In genomic region chr4:147782087-147782781, GRCh38 we compare ENCODE assay signal across 1 cellular context.
TF ChIP-seq lines count a peak whose summit lies in the region.

No MANE protein-coding gene starts in this region.

TF ChIP-seq in HEK293, 187 proteins besides CTCF, POLR2A, EP300 and RAD21 (continued from another document and continues in another):
- TF ChIP-seq, protein P1, sequence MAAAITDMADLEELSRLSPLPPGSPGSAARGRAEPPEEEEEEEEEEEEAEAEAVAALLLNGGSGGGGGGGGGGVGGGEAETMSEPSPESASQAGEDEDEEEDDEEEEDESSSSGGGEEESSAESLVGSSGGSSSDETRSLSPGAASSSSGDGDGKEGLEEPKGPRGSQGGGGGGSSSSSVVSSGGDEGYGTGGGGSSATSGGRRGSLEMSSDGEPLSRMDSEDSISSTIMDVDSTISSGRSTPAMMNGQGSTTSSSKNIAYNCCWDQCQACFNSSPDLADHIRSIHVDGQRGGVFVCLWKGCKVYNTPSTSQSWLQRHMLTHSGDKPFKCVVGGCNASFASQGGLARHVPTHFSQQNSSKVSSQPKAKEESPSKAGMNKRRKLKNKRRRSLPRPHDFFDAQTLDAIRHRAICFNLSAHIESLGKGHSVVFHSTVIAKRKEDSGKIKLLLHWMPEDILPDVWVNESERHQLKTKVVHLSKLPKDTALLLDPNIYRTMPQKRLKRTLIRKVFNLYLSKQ (tag by site-specific recombination; IDR thresholded peaks at IDR 0.05; ENCODE audit: borderline replicate concordance), result no peak
- no peak for TF ChIP-seq ZNF777 (tag by site-specific recombination; IDR thresholded peaks at IDR 0.05; ENCODE audit: borderline replicate concordance)
- no peak for TF ChIP-seq ELK4 (IDR thresholded peaks at IDR 0.05; ENCODE audit: borderline replicate concordance, low read depth, low read length)
- TF ChIP-seq ZNF394 (tag by site-specific recombination; IDR thresholded peaks at IDR 0.05; ENCODE audit: borderline replicate concordance), result peak; percentile 37; the same call in 1 of the 2 replicates
- TF ChIP-seq OSR2 (tag by site-specific recombination; IDR thresholded peaks at IDR 0.05), result peak; percentile 55
- TF ChIP-seq SCRT2 (tag by site-specific recombination; IDR thresholded peaks at IDR 0.05), result no peak
- no peak for TF ChIP-seq ZNF174 (tag by site-specific recombination; IDR thresholded peaks at IDR 0.05)
- no peak; the same call in none of the 2 replicates for TF ChIP-seq ZBTB17 (tag by site-specific recombination; IDR thresholded peaks at IDR 0.05)
- TF ChIP-seq, protein P2, sequence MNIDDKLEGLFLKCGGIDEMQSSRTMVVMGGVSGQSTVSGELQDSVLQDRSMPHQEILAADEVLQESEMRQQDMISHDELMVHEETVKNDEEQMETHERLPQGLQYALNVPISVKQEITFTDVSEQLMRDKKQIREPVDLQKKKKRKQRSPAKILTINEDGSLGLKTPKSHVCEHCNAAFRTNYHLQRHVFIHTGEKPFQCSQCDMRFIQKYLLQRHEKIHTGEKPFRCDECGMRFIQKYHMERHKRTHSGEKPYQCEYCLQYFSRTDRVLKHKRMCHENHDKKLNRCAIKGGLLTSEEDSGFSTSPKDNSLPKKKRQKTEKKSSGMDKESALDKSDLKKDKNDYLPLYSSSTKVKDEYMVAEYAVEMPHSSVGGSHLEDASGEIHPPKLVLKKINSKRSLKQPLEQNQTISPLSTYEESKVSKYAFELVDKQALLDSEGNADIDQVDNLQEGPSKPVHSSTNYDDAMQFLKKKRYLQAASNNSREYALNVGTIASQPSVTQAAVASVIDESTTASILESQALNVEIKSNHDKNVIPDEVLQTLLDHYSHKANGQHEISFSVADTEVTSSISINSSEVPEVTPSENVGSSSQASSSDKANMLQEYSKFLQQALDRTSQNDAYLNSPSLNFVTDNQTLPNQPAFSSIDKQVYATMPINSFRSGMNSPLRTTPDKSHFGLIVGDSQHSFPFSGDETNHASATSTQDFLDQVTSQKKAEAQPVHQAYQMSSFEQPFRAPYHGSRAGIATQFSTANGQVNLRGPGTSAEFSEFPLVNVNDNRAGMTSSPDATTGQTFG (tag by site-specific recombination; IDR thresholded peaks at IDR 0.05; ENCODE audit: borderline replicate concordance), result no peak
- no peak for TF ChIP-seq SETDB1 (IDR thresholded peaks at IDR 0.05; ENCODE audit: insufficient read length, low read length)
- TF ChIP-seq ZNF76 (tag by site-specific recombination; IDR thresholded peaks at IDR 0.05; ENCODE audit: borderline replicate concordance, low read depth), result no peak
- no peak for TF ChIP-seq ZSCAN16 (tag by site-specific recombination; IDR thresholded peaks at IDR 0.05)
- no peak for TF ChIP-seq ZNF518A (tag by site-specific recombination; conservative IDR thresholded peaks at IDR 0.05; ENCODE audit: low read depth)
- no peak for TF ChIP-seq ZBTB49 (tag by site-specific recombination; IDR thresholded peaks at IDR 0.05; ENCODE audit: low read depth)
- no peak for TF ChIP-seq REPIN1 (tag by site-specific recombination; IDR thresholded peaks at IDR 0.05; ENCODE audit: low read depth)
- no peak for TF ChIP-seq ZNF324 (tag by site-specific recombination; IDR thresholded peaks at IDR 0.05)
- no peak for TF ChIP-seq HOXC10 (CRISPR knock-in tag; IDR thresholded peaks at IDR 0.05)
- TF ChIP-seq SCRT1 (tag by site-specific recombination; IDR thresholded peaks at IDR 0.05; ENCODE audit: borderline replicate concordance), result no peak
- no peak for TF ChIP-seq BCL11A (tag by site-specific recombination; IDR thresholded peaks at IDR 0.05; ENCODE audit: low read depth)
- TF ChIP-seq, protein P3, sequence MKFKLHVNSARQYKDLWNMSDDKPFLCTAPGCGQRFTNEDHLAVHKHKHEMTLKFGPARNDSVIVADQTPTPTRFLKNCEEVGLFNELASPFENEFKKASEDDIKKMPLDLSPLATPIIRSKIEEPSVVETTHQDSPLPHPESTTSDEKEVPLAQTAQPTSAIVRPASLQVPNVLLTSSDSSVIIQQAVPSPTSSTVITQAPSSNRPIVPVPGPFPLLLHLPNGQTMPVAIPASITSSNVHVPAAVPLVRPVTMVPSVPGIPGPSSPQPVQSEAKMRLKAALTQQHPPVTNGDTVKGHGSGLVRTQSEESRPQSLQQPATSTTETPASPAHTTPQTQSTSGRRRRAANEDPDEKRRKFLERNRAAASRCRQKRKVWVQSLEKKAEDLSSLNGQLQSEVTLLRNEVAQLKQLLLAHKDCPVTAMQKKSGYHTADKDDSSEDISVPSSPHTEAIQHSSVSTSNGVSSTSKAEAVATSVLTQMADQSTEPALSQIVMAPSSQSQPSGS (tag by site-specific recombination; IDR thresholded peaks at IDR 0.05; ENCODE audit: low read depth), result no peak
- TF ChIP-seq, protein P4, sequence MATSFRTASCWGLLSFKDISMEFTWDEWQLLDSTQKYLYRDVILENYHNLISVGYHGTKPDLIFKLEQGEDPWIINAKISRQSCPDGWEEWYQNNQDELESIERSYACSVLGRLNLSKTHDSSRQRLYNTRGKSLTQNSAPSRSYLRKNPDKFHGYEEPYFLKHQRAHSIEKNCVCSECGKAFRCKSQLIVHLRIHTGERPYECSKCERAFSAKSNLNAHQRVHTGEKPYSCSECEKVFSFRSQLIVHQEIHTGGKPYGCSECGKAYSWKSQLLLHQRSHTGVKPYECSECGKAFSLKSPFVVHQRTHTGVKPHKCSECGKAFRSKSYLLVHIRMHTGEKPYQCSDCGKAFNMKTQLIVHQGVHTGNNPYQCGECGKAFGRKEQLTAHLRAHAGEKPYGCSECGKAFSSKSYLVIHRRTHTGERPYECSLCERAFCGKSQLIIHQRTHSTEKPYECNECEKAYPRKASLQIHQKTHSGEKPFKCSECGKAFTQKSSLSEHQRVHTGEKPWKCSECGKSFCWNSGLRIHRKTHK (tag by site-specific recombination; IDR thresholded peaks at IDR 0.05), result no peak
- no peak for TF ChIP-seq ZNF830 (tag by site-specific recombination; IDR thresholded peaks at IDR 0.05; ENCODE audit: low read depth)
- no peak for TF ChIP-seq ZNF701 (tag by site-specific recombination; IDR thresholded peaks at IDR 0.05)
- TF ChIP-seq ZNF221 (tag by site-specific recombination; IDR thresholded peaks at IDR 0.05; ENCODE audit: borderline replicate concordance), result no peak
- no peak for TF ChIP-seq ZNF121 (tag by site-specific recombination; IDR thresholded peaks at IDR 0.05)
- TF ChIP-seq, protein P5, sequence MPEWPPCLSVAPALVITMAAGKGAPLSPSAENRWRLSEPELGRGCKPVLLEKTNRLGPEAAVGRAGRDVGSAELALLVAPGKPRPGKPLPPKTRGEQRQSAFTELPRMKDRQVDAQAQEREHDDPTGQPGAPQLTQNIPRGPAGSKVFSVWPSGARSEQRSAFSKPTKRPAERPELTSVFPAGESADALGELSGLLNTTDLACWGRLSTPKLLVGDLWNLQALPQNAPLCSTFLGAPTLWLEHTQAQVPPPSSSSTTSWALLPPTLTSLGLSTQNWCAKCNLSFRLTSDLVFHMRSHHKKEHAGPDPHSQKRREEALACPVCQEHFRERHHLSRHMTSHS (tag by site-specific recombination; IDR thresholded peaks at IDR 0.05), result no peak
- no peak for TF ChIP-seq ZNF404 (tag by site-specific recombination; IDR thresholded peaks at IDR 0.05)
- TF ChIP-seq ZNF623 (tag by site-specific recombination; IDR thresholded peaks at IDR 0.05), result no peak
- peak; percentile 97 for TF ChIP-seq FEZF1 (tag by site-specific recombination; IDR thresholded peaks at IDR 0.05)
- no peak for TF ChIP-seq ZNF23 (tag by site-specific recombination; IDR thresholded peaks at IDR 0.05; ENCODE audit: borderline replicate concordance)
- TF ChIP-seq ZNF585B (tag by site-specific recombination; IDR thresholded peaks at IDR 0.05), result no peak
- no peak for TF ChIP-seq ZNF19 (tag by site-specific recombination; IDR thresholded peaks at IDR 0.05; ENCODE audit: low read depth)
- TF ChIP-seq ZNF426 (tag by site-specific recombination; IDR thresholded peaks at IDR 0.05), result no peak
- TF ChIP-seq ZNF473 (tag by site-specific recombination; IDR thresholded peaks at IDR 0.05), result no peak
- peak; percentile 64; the same call in 1 of the 2 replicates for TF ChIP-seq HIC1 (tag by site-specific recombination; IDR thresholded peaks at IDR 0.05)
- TF ChIP-seq ZNF155 (tag by site-specific recombination; IDR thresholded peaks at IDR 0.05), result no peak
- TF ChIP-seq, protein P6, sequence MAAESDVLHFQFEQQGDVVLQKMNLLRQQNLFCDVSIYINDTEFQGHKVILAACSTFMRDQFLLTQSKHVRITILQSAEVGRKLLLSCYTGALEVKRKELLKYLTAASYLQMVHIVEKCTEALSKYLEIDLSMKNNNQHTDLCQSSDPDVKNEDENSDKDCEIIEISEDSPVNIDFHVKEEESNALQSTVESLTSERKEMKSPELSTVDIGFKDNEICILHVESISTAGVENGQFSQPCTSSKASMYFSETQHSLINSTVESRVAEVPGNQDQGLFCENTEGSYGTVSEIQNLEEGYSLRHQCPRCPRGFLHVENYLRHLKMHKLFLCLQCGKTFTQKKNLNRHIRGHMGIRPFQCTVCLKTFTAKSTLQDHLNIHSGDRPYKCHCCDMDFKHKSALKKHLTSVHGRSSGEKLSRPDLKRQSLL (tag by site-specific recombination; IDR thresholded peaks at IDR 0.05), result peak; percentile 54
- no peak for TF ChIP-seq ZNF521 (tag by site-specific recombination; IDR thresholded peaks at IDR 0.05)
- no peak for TF ChIP-seq ZNF610 (tag by site-specific recombination; IDR thresholded peaks at IDR 0.05; ENCODE audit: borderline replicate concordance)
